In the genomic region with DNA sequence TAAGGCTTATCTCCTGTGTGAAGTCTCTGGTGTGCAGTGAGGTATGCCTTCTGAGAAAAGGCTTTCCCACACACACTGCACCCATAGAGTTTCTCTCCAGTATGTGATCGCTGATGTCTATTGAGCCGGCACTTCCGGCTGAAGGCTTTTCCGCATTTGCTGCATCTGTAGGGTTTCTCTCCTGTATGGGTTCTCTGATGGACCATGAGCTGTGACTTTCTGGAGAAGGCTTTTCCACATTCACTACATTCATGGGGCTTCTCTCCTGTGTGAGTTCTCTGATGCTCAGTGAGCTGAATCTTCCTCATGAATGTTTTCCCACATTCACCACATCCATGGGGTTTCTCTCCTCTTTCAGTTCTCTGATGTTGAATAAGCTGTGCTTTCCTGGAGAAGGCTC, we compare ENCODE assay signal across 1 cellular context.
TF ChIP-seq lines count a peak whose summit lies in the region.

No MANE protein-coding gene starts in this region.

TF ChIP-seq in H1, 55 proteins besides CTCF, POLR2A, EP300 and RAD21:
- TF ChIP-seq ZNF274 (IDR thresholded peaks at IDR 0.05; ENCODE audit: borderline replicate concordance, extremely low read depth, low read length) = peak; percentile 90
- no peak for TF ChIP-seq KDM4A (IDR thresholded peaks at IDR 0.05; ENCODE audit: low read depth, low read length, severe bottlenecking)
